In the genomic region with DNA sequence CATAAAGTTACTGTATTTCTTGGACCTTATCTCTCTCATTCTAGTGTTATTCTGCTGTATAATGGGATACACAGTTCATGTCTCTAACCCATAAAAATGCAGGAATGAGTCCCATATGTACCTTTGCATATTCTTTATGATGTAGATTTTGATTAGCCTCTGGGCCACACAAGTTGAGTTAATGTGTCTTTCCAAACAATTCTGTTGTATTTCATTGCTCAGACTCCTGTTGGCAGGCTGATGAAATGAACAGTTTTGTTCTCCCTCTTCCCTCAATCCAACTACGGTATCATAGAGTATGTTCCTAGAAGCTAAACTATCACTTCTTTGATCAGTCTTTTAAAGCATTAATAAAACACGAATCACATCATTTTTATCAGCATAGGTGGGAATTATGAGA, we compare ENCODE assay signal across 26 cellular contexts.
"Had no signal": no experiment of that assay in that cellular context is flagged by ENCODE, and none has a peak within 500 bp of the region (broad histone marks: within the 10 kb centered on the region; RNA-seq: fewer than 3 reads in every experiment).

No MANE protein-coding gene starts in this region.

- H3K4me1 Mint-ChIP-seq: naive B cell had no signal

- H3K4me3 ChIP-seq: colonic mucosa, esophagus squamous epithelium, gastrocnemius medialis, heart right ventricle, hepatocyte, left lung, lower lobe of right lung, mucosa of descending colon had no signal

- H3K79me2 ChIP-seq: hepatocyte had no signal

- H3K27ac ChIP-seq: colonic mucosa, epithelial cell of prostate, esophagus squamous epithelium, gastrocnemius medialis, heart right ventricle, hepatocyte, left lung, lower lobe of right lung had no signal

- H3K36me3 Mint-ChIP-seq: mesothelial cell of epicardium, naive B cell had no signal

- H3K9me3 ChIP-seq: colonic mucosa, esophagus squamous epithelium, gastrocnemius medialis, heart right ventricle, left lung, lower lobe of right lung, mucosa of descending colon had no signal

- H3K36me3 ChIP-seq: colonic mucosa, esophagus squamous epithelium, gastrocnemius medialis, heart right ventricle, left lung, lower lobe of right lung had no signal

- H2AFZ ChIP-seq: hepatocyte had no signal

- ATAC-seq: effector memory CD8-positive, alpha-beta T cell; esophagus mucosa; gastrocnemius medialis; heart right ventricle; left cardiac atrium; left lung; left ventricle myocardium superior; lower lobe of right lung; mucosa of descending colon had no signal

- H3K4me1 ChIP-seq: colonic mucosa, esophagus squamous epithelium, gastrocnemius medialis, heart right ventricle, left lung, lower lobe of right lung had no signal

- H3K27me3 Mint-ChIP-seq: dendritic cell treated with granulocyte-macrophage colony-stimulating factor and Interleukin-4, amounts not matched to agents 40 ng/mL and 50 ng/mL, for 4 days; naive B cell had no signal

- DNase-seq: colonic mucosa; cortex of kidney; effector CD8-positive, alpha-beta T cell; effector memory CD8-positive, alpha-beta T cell; endodermal cell; erythroblast; esophagus squamous epithelium; foreskin fibroblast; foreskin melanocyte; gastrocnemius medialis; glutamatergic neuron; head of caudate nucleus; heart right ventricle; hypothalamus; left cardiac atrium; left lung; left ventricle myocardium superior; lower lobe of right lung; mesenchymal stem cell; mucosa of descending colon; naive B cell had no signal

- H3K4me2 ChIP-seq: hepatocyte had no signal

- H3K27ac Mint-ChIP-seq: dendritic cell treated with granulocyte-macrophage colony-stimulating factor and Interleukin-4, amounts not matched to agents 40 ng/mL and 50 ng/mL, for 4 days; effector memory CD8-positive, alpha-beta T cell; endodermal cell; mesothelial cell of epicardium; naive B cell had no signal

- H3K27me3 ChIP-seq: colonic mucosa, esophagus squamous epithelium, gastrocnemius medialis, hepatocyte, left lung had no signal

- H3K4me3 Mint-ChIP-seq: dendritic cell treated with granulocyte-macrophage colony-stimulating factor and Interleukin-4, amounts not matched to agents 40 ng/mL and 50 ng/mL, for 4 days; effector memory CD8-positive, alpha-beta T cell; endodermal cell; mesothelial cell of epicardium; naive B cell had no signal

- H3K9me3 Mint-ChIP-seq: dendritic cell treated with granulocyte-macrophage colony-stimulating factor and Interleukin-4, amounts not matched to agents 40 ng/mL and 50 ng/mL, for 4 days; effector memory CD8-positive, alpha-beta T cell; endodermal cell; mesothelial cell of epicardium; naive B cell had no signal
